In genomic region chr11:94864646-94865045, GRCh38 we compare ENCODE assay signal across 19 cellular contexts.
DNase-seq lines count a peak whose midpoint lies in the region; ATAC-seq, FAIRE-seq and TF ChIP-seq lines count a peak whose summit lies in the region.
"Had no signal": no experiment of that assay in that cellular context is flagged by ENCODE, and none has a peak within 500 bp of the region (broad histone marks: within the 10 kb centered on the region; RNA-seq: fewer than 3 reads in every experiment).

No MANE protein-coding gene starts in this region.

- H3K27ac ChIP-seq in HepG2 (ENCODE audit: extremely low read length, insufficient read depth, low read length) (no peak overlapping the region), right lobe of liver (no peak overlapping the region), ectodermal cell (ENCODE audit: insufficient read depth, low read depth, low read length, poor library complexity, severe bottlenecking) (peak overlapping the region; percentile 16), foreskin keratinocyte (no peak overlapping the region)
- H3K27ac ChIP-seq: HL-60 had no signal

- no peak overlapping the region for H2AFZ ChIP-seq in HepG2 (ENCODE audit: low read length)
- H2AFZ ChIP-seq: GM23338 had no signal

- H3K4me1 ChIP-seq in HepG2 (ENCODE audit: insufficient read depth, low read length) (no peaks in the 10 kb centered on the region), right lobe of liver (no peaks in the 10 kb centered on the region), ectodermal cell (ENCODE audit: control insufficient read depth, insufficient read depth, low read length) (peaks cover 19% of the 10 kb centered on the region), foreskin keratinocyte (no peaks in the 10 kb centered on the region)

- CTCF ChIA-PET in HepG2 (lab: Yijun Ruan, JAX; ENCODE audit: low intra/inter-chr PET ratio, low total read pairs): no interaction called here

- no peaks in the 10 kb centered on the region for H3K9me3 Mint-ChIP-seq in neural crest cell
- H3K9me3 Mint-ChIP-seq: CD4-positive, alpha-beta T cell; GM23338; IgD-negative memory B cell had no signal

- H3K9me3 ChIP-seq in HepG2 (ENCODE audit: low read length) (no peaks in the 10 kb centered on the region), right lobe of liver (no peaks in the 10 kb centered on the region), ectodermal cell (ENCODE audit: control insufficient read depth, low read length) (no peaks in the 10 kb centered on the region)

- H3K79me2 ChIP-seq in HepG2 (ENCODE audit: insufficient read depth, low read length): no peaks in the 10 kb centered on the region

- no peak overlapping the region for H3K4me2 ChIP-seq in HepG2 (ENCODE audit: low read depth, low read length)
- H3K4me2 ChIP-seq: GM23338 had no signal

- no peak for FAIRE-seq in HepG2 (lab: Jason Lieb, UNC)
- FAIRE-seq: D721Med had no signal

- intact Hi-C loops in HepG2 (cut with micrococcal nuclease; ENCODE audit: unreplicated experiment): no loop called here
- intact Hi-C loops in right lobe of liver (cut with DNase I): loop anchor here in 1 of 2 donors (10.0 kb wide), 1 partner anchor 60 kb away; no protein-coding TSS in a partner anchor

- no peak overlapping the region for H3K4me3 Mint-ChIP-seq in neural crest cell
- H3K4me3 Mint-ChIP-seq: B cell; CD4-positive, alpha-beta T cell; GM23338; IgD-negative memory B cell had no signal

- peaks cover 15% of the 10 kb centered on the region for H3K36me3 Mint-ChIP-seq in neural crest cell (ENCODE audit: low read depth)
- H3K36me3 Mint-ChIP-seq: IgD-negative memory B cell had no signal

- POLR2A ChIA-PET in HepG2 (lab: Yijun Ruan, JAX): no interaction called here

- TF ChIP-seq POLR2A in HepG2 (IDR thresholded peaks at IDR 0.05; ENCODE audit: insufficient read depth in 1 of 2, low read depth in 2 of 2, low read length in 2 of 2): no peak
- no peak for TF ChIP-seq POLR2A in right lobe of liver (IDR thresholded peaks at IDR 0.05)

- no peak for ATAC-seq in HepG2
- ATAC-seq in right lobe of liver: no peak
- no peak for ATAC-seq in foreskin keratinocyte
- ATAC-seq: GM23338 had no signal

- H3K9ac ChIP-seq in HepG2 (ENCODE audit: insufficient read depth, low read depth, low read length): no peak overlapping the region

- in situ Hi-C loops in HepG2 (cut with HindIII; ENCODE audit: extremely low pct_ligation_motif_present, low pct_unique_long_range_greater_than_20kb): no loop called here

- WGBS in HepG2 (ENCODE audit: low lambda C conversion rate): 34% methylated on average over 6 of the region's 10 CpGs
- WGBS in right lobe of liver (ENCODE audit: insufficient coverage, low coverage, low lambda C conversion rate, missing lambda C conversion rate): 84% methylated on average over 6 of the region's 10 CpGs
- 88 to 90% methylated on average over 10 of the region's 10 CpGs for WGBS in ectodermal cell, 2 experiments

- H3K4me3 ChIP-seq in HepG2 (replicated peaks in 1 of 3; ENCODE audit: insufficient read depth in 1 of 3, low read depth in 2 of 3, low read length in 3 of 3) (no peak overlapping the region), right lobe of liver (no peak overlapping the region), ectodermal cell (ENCODE audit: insufficient read depth, low read depth, low read length) (no peak overlapping the region)
- H3K4me3 ChIP-seq: GM23338 had no signal

- DNase-seq in HepG2 (ENCODE audit: low spot score): no peak
- no peak for DNase-seq in right lobe of liver
- no peak for DNase-seq in neural crest cell (ENCODE audit: low read depth, low spot score)
- DNase-seq in stimulated activated CD4-positive, alpha-beta T cell treated with anti-CD3 and anti-CD28 coated beads, Interleukin-15, amount 100 ng/mL, for 24 hours: no peak
- DNase-seq in T-helper 2 cell: no peak
- no peak for DNase-seq in foreskin keratinocyte
- DNase-seq: ACHN; C1 segment of cervical spinal cord; CD4-positive, alpha-beta T cell; DMS153; GF-D8; H7; KG1 had no signal

- H3K36me3 ChIP-seq in HepG2 (replicated peaks in 1 of 2; ENCODE audit: control insufficient read depth in 1 of 2, insufficient read depth in 2 of 2, low read length in 2 of 2) (no peaks in the 10 kb centered on the region), right lobe of liver (peaks cover 0 to 95% (median 38%) of the 10 kb centered on the region in 4 donors), ectodermal cell (ENCODE audit: control insufficient read depth, insufficient read depth, low read length) (peaks cover 19% of the 10 kb centered on the region)

- BruUV-seq in HepG2 (replicated peaks; lab: Mats Ljungman, UMichigan): no TSS peak

- H3K27ac Mint-ChIP-seq in neural crest cell (ENCODE audit: unreplicated experiment): peak overlapping the region; percentile 78
- H3K27ac Mint-ChIP-seq: B cell; CD4-positive, alpha-beta T cell; GM23338; IgD-negative memory B cell had no signal

- H3K4me1 Mint-ChIP-seq in neural crest cell: peaks cover 21% of the 10 kb centered on the region
- H3K4me1 Mint-ChIP-seq: B cell had no signal

- TF ChIP-seq CTCF in HepG2 (CRISPR knock-in tag; IDR thresholded peaks at IDR 0.05) (no peak), right lobe of liver (IDR thresholded peaks at IDR 0.05) (no peak), neural crest cell (conservative IDR thresholded peaks at IDR 0.05) (no peak), foreskin keratinocyte (conservative IDR thresholded peaks at IDR 0.05) (no peak)

- no peak for TF ChIP-seq EP300 in HepG2 (IDR thresholded peaks at IDR 0.05; ENCODE audit: low read depth in 2 of 2, low read length in 2 of 2)
- TF ChIP-seq EP300 in HepG2 (CRISPR knock-in tag; IDR thresholded peaks at IDR 0.05; ENCODE audit: borderline replicate concordance): no peak

- H3K27me3 ChIP-seq in HepG2 (ENCODE audit: control insufficient read depth in 1 of 2, insufficient read depth in 2 of 2, low read length in 2 of 2): no peaks in the 10 kb centered on the region; a peak in 1 of 5 replicates
- H3K27me3 ChIP-seq in right lobe of liver: no peaks in the 10 kb centered on the region
- no peaks in the 10 kb centered on the region for H3K27me3 ChIP-seq in ectodermal cell (ENCODE audit: control insufficient read depth, insufficient read depth, low read length, poor library complexity, severe bottlenecking)
- H3K27me3 ChIP-seq in foreskin keratinocyte: no peaks in the 10 kb centered on the region

- TF ChIP-seq RAD21 in HepG2 (CRISPR knock-in tag; IDR thresholded peaks at IDR 0.05): no peak

- no peaks in the 10 kb centered on the region for H3K27me3 Mint-ChIP-seq in neural crest cell (ENCODE audit: low read depth)
- H3K27me3 Mint-ChIP-seq: B cell; CD4-positive, alpha-beta T cell had no signal

- no peaks in the 10 kb centered on the region; the same call in 1 of the 2 replicates for H4K20me1 ChIP-seq in HepG2 (ENCODE audit: insufficient read depth, low read length)

TF ChIP-seq in HepG2, 621 proteins besides CTCF, POLR2A, EP300 and RAD21:
- TF ChIP-seq MNT (IDR thresholded peaks at IDR 0.05) (peak; percentile 31), SAP130 (CRISPR knock-in tag; IDR thresholded peaks at IDR 0.05; ENCODE audit: low read depth) (no peak)
